In genomic region chr10:118568327-118568848, GRCh38 we compare ENCODE assay signal across 9 cellular contexts. TPM values are rescaled to one million over a fixed set of nuclear protein-coding genes. Genes with fewer than 3 reads are reported as not detected.
DNase-seq lines count a peak whose midpoint lies in the region; ATAC-seq, FAIRE-seq and TF ChIP-seq lines count a peak whose summit lies in the region.
"Had no signal": no experiment of that assay in that cellular context is flagged by ENCODE, and none has a peak within 500 bp of the region (broad histone marks: within the 10 kb centered on the region; RNA-seq: fewer than 3 reads in every experiment).

No MANE protein-coding gene starts in this region.

- H3K4me3 ChIP-seq in AG04449 (ENCODE audit: low read depth, low read length): no peak overlapping the region; the same call in 1 of the 2 replicates
- H3K4me3 ChIP-seq: skin epidermis had no signal

- POLR2A ChIA-PET in AG04449 (lab: Yijun Ruan, JAX): no interaction called here

- no peak overlapping the region for H3K27ac Mint-ChIP-seq in memory B cell
- peak overlapping the region in 1 of 2 donors; percentile 74 for H3K27ac Mint-ChIP-seq in stimulated activated naive CD8-positive, alpha-beta T cell treated with anti-CD3 and anti-CD28 coated beads, Interleukin-15, amount 100 ng/mL, for 72 hours

- H3K36me3 Mint-ChIP-seq in memory B cell: no peaks in the 10 kb centered on the region

- no peaks in the 10 kb centered on the region for H3K4me1 Mint-ChIP-seq in memory B cell
- H3K4me1 Mint-ChIP-seq in stimulated activated naive CD8-positive, alpha-beta T cell treated with anti-CD3 and anti-CD28 coated beads, Interleukin-15, amount 100 ng/mL, for 72 hours: peaks cover 6% of the 10 kb centered on the region

- CTCF ChIA-PET in AG04449 (lab: Yijun Ruan, JAX): interaction anchor here (0.7 to 10.8 kb wide), 37 partner anchors 9 to 533 kb away, joined by 3 to 129 read pairs (median 4); partner anchors contain the start of gene CACUL1

- peak; percentile 55 for TF ChIP-seq CTCF in AG04449 (IDR thresholded peaks at IDR 0.05; ENCODE audit: insufficient read depth, low read length, missing control alignments)

- ATAC-seq in memory B cell (ENCODE audit: low read depth) (peak; percentile 56), HG03025 (IDR thresholded peaks at IDR 0.05; ENCODE audit: low FRiP score, unreplicated experiment) (no peak)
- ATAC-seq in stimulated activated naive CD8-positive, alpha-beta T cell treated with anti-CD3 and anti-CD28 coated beads, Interleukin-15, amount 100 ng/mL, for 72 hours: peak; percentile 47

- FAIRE-seq in GM12891 (lab: Jason Lieb, UNC): peak; percentile 58

- no peak for TF ChIP-seq POLR2A in GM12891 (IDR thresholded peaks at IDR 0.05; ENCODE audit: low read depth, low read length)

- H3K4me3 Mint-ChIP-seq in memory B cell: no peak overlapping the region
- H3K4me3 Mint-ChIP-seq in stimulated activated naive CD8-positive, alpha-beta T cell treated with anti-CD3 and anti-CD28 coated beads, Interleukin-15, amount 100 ng/mL, for 72 hours: no peak overlapping the region

- H3K9me3 Mint-ChIP-seq in memory B cell: no peaks in the 10 kb centered on the region
- H3K9me3 Mint-ChIP-seq in stimulated activated naive CD8-positive, alpha-beta T cell treated with anti-CD3 and anti-CD28 coated beads, Interleukin-15, amount 100 ng/mL, for 72 hours: no peaks in the 10 kb centered on the region

- H3K27me3 Mint-ChIP-seq in memory B cell: peaks cover 11% of the 10 kb centered on the region
- no peaks in the 10 kb centered on the region for H3K27me3 Mint-ChIP-seq in stimulated activated naive CD8-positive, alpha-beta T cell treated with anti-CD3 and anti-CD28 coated beads, Interleukin-15, amount 100 ng/mL, for 72 hours

- no peak for DNase-seq in AG04449 (ENCODE audit: low read depth, low spot score)
- peak; percentile 27 for DNase-seq in GM12891 (ENCODE audit: insufficient read length, low spot score)
- peak; percentile 25 for DNase-seq in NCI-H1105 treated with DMSO at 0.1 percent for 48 hours (lab: John Stamatoyannopoulos, UW)
- peak; percentile 44 to 72 for DNase-seq in activated CD4-positive, alpha-beta T cell treated with anti-CD3 and anti-CD28 coated beads for 4 hours
- DNase-seq in effector CD8-positive, alpha-beta T cell (lab: John Stamatoyannopoulos, UW): peak; percentile 35
- peak; percentile 55 to 56 for DNase-seq in memory B cell (ENCODE audit: low spot score in 2 of 2)
- peak; percentile 44 to 52 for DNase-seq in stimulated activated naive CD8-positive, alpha-beta T cell treated with anti-CD3 and anti-CD28 coated beads, Interleukin-15, amount 100 ng/mL, for 72 hours

TF ChIP-seq in GM12891, 5 proteins besides CTCF, POLR2A, EP300 and RAD21:
- TF ChIP-seq POU2F2 (IDR thresholded peaks at IDR 0.05; ENCODE audit: low read depth, low read length) (no peak), TAF1 (IDR thresholded peaks at IDR 0.05; ENCODE audit: low read depth, low read length) (no peak), SPI1 (IDR thresholded peaks at IDR 0.05; ENCODE audit: low read depth, low read length) (no peak), POLR2AphosphoS5 (IDR thresholded peaks at IDR 0.05; ENCODE audit: low read depth, low read length) (no peak), PAX5 (IDR thresholded peaks at IDR 0.05; ENCODE audit: insufficient read depth, low read length, severe bottlenecking) (no peak)
TF ChIP-seq in GM12891: peak in this region for 0.

RNA-seq across cellular contexts. Expression of gene PRLHR, which starts 27.1 kb away (rescaled TPM):
- 0.15 TPM for polyA plus RNA-seq in GM12891 (2012; ENCODE audit: low read depth, missing spikeins)
